In the genomic region with DNA sequence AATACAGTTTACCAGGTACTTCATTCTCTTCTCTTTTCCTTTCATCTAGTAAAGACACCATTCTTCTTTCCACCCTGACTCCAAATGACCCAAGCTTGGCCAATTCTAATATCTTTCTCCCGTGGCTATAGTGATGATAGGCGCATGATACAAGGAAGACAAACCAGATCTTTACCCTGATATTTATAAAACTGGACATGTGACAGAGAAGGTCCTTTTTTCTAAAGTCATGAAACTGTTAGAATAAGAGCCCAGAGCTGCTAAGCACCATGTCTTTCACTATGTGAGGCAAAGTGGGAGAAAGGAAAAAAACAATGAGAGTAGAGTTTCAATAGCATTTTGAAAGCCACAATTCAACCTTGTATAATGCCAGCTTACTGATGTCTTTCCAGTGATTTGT, we compare ENCODE assay signal across 28 cellular contexts.
"Had no signal": no experiment of that assay in that cellular context is flagged by ENCODE, and none has a peak within 500 bp of the region (broad histone marks: within the 10 kb centered on the region; RNA-seq: fewer than 3 reads in every experiment).

No MANE protein-coding gene starts in this region.

- H3K27ac Mint-ChIP-seq: stimulated activated effector memory CD8-positive, alpha-beta T cell treated with anti-CD3 and anti-CD28 coated beads, Interleukin-12 subunit alpha, Interleukin-12 subunit beta, amount 100 ng/mL, for 72 hours; stimulated activated memory B cell treated with anti-CD40 and anti-IgM and Interleukin-4, amounts not matched to agents 10 μg/mL and 1 μg/mL and 100 μg/mL, for 72 hours; stimulated activated naive B cell treated with anti-CD40 and anti-IgM and Interleukin-4, amounts not matched to agents 10 μg/mL and 1 μg/mL and 100 μg/mL, for 72 hours; stimulated activated naive CD8-positive, alpha-beta T cell treated with anti-CD3 and anti-CD28 coated beads, Interleukin-15, amount 100 ng/mL, for 72 hours; stimulated activated naive CD8-positive, alpha-beta T cell treated with anti-CD3 and anti-CD28 coated beads, Interleukin-15, Interleukin-2, amounts not matched to agents 100 ng/mL and 50 ng/mL, for 24 hours; type B pancreatic cell had no signal

- H3K9me3 Mint-ChIP-seq: type B pancreatic cell had no signal

- H3K27ac ChIP-seq: stomach, suprapubic skin, testis, thoracic aorta, thyroid gland, tibial artery, tibial nerve, transverse colon, upper lobe of left lung, upper lobe of right lung, uterus, vagina had no signal

- H3K4me1 ChIP-seq: stomach, testis, thyroid gland, tibial artery, tibial nerve, transverse colon, upper lobe of left lung, upper lobe of right lung, uterus, vagina had no signal

- ATAC-seq: stimulated activated effector memory CD8-positive, alpha-beta T cell treated with anti-CD3 and anti-CD28 coated beads, Interleukin-12 subunit alpha, Interleukin-12 subunit beta, amount 100 ng/mL, for 72 hours; stimulated activated memory B cell treated with anti-CD40 and anti-IgM and Interleukin-4, amounts not matched to agents 10 μg/mL and 1 μg/mL and 100 μg/mL, for 72 hours; stimulated activated naive B cell treated with anti-CD40 and anti-IgM and Interleukin-4, amounts not matched to agents 10 μg/mL and 1 μg/mL and 100 μg/mL, for 72 hours; stimulated activated naive CD8-positive, alpha-beta T cell treated with anti-CD3 and anti-CD28 coated beads, Interleukin-15, amount 100 ng/mL, for 72 hours; stimulated activated naive CD8-positive, alpha-beta T cell treated with anti-CD3 and anti-CD28 coated beads, Interleukin-15, Interleukin-2, amounts not matched to agents 100 U/mL and 50 U/mL, for 24 hours; upper lobe of right lung had no signal

- H3K4me3 Mint-ChIP-seq: stimulated activated effector memory CD8-positive, alpha-beta T cell treated with anti-CD3 and anti-CD28 coated beads, Interleukin-12 subunit alpha, Interleukin-12 subunit beta, amount 100 ng/mL, for 72 hours; stimulated activated memory B cell treated with anti-CD40 and anti-IgM and Interleukin-4, amounts not matched to agents 10 μg/mL and 1 μg/mL and 100 μg/mL, for 72 hours; stimulated activated naive B cell treated with anti-CD40 and anti-IgM and Interleukin-4, amounts not matched to agents 10 μg/mL and 1 μg/mL and 100 μg/mL, for 72 hours; stimulated activated naive CD8-positive, alpha-beta T cell treated with anti-CD3 and anti-CD28 coated beads, Interleukin-15, amount 100 ng/mL, for 72 hours; stimulated activated naive CD8-positive, alpha-beta T cell treated with anti-CD3 and anti-CD28 coated beads, Interleukin-15, Interleukin-2, amounts not matched to agents 100 ng/mL and 50 ng/mL, for 24 hours; type B pancreatic cell had no signal

- H3K36me3 Mint-ChIP-seq: stimulated activated effector memory CD8-positive, alpha-beta T cell treated with anti-CD3 and anti-CD28 coated beads, Interleukin-12 subunit alpha, Interleukin-12 subunit beta, amount 100 ng/mL, for 72 hours; stimulated activated memory B cell treated with anti-CD40 and anti-IgM and Interleukin-4, amounts not matched to agents 10 μg/mL and 1 μg/mL and 100 μg/mL, for 72 hours; stimulated activated naive B cell treated with anti-CD40 and anti-IgM and Interleukin-4, amounts not matched to agents 10 μg/mL and 1 μg/mL and 100 μg/mL, for 72 hours; type B pancreatic cell had no signal

- H3K4me1 Mint-ChIP-seq: stimulated activated effector memory CD8-positive, alpha-beta T cell treated with anti-CD3 and anti-CD28 coated beads, Interleukin-12 subunit alpha, Interleukin-12 subunit beta, amount 100 ng/mL, for 72 hours; stimulated activated memory B cell treated with anti-CD40 and anti-IgM and Interleukin-4, amounts not matched to agents 10 μg/mL and 1 μg/mL and 100 μg/mL, for 72 hours; stimulated activated naive B cell treated with anti-CD40 and anti-IgM and Interleukin-4, amounts not matched to agents 10 μg/mL and 1 μg/mL and 100 μg/mL, for 72 hours; stimulated activated naive CD8-positive, alpha-beta T cell treated with anti-CD3 and anti-CD28 coated beads, Interleukin-15, amount 100 ng/mL, for 72 hours had no signal

- H3K27me3 Mint-ChIP-seq: stimulated activated memory B cell treated with anti-CD40 and anti-IgM and Interleukin-4, amounts not matched to agents 10 μg/mL and 1 μg/mL and 100 μg/mL, for 72 hours; stimulated activated naive B cell treated with anti-CD40 and anti-IgM and Interleukin-4, amounts not matched to agents 10 μg/mL and 1 μg/mL and 100 μg/mL, for 72 hours; stimulated activated naive CD8-positive, alpha-beta T cell treated with anti-CD3 and anti-CD28 coated beads, Interleukin-15, amount 100 ng/mL, for 72 hours; stimulated activated naive CD8-positive, alpha-beta T cell treated with anti-CD3 and anti-CD28 coated beads, Interleukin-15, Interleukin-2, amounts not matched to agents 100 ng/mL and 50 ng/mL, for 24 hours; type B pancreatic cell had no signal

- DNase-seq: stimulated activated CD4-positive, alpha-beta T cell treated with anti-CD3 and anti-CD28 coated beads, Interleukin-2, amount 100 ng/mL, for 48 hours; stimulated activated CD4-positive, alpha-beta T cell treated with anti-CD3 and anti-CD28 coated beads, Interleukin-4, amount 100 ng/mL, for 1 hour; stimulated activated CD4-positive, alpha-beta T cell treated with anti-CD3 and anti-CD28 coated beads, Interleukin-4, amount 100 ng/mL, for 24 hours; stimulated activated CD4-positive, alpha-beta T cell treated with anti-CD3 and anti-CD28 coated beads, Interleukin-4, amount 100 ng/mL, for 4 hours; stimulated activated CD8-positive, alpha-beta memory T cell treated with anti-CD3 and anti-CD28 coated beads, Interleukin-4, amount 100 ng/mL, for 48 hours; stimulated activated naive B cell treated with anti-CD40 and anti-IgM and Interleukin-4, amounts not matched to agents 10 μg/mL and 1 μg/mL and 100 μg/mL, for 72 hours; stimulated activated naive CD4-positive, alpha-beta T cell; stimulated activated naive CD4-positive, alpha-beta T cell treated with Interleukin-2 at 50 U/mL for 16 hours; stimulated activated naive CD8-positive, alpha-beta T cell treated with anti-CD3 and anti-CD28 coated beads, Interleukin-15, amount 100 ng/mL, for 72 hours; stimulated activated naive CD8-positive, alpha-beta T cell treated with anti-CD3 and anti-CD28 coated beads, Interleukin-15, Interleukin-2, amounts not matched to agents 100 U/mL and 50 U/mL, for 24 hours; stomach; substantia nigra; testis; thyroid gland; tibial artery; transverse colon; trophoblast cell; upper lobe of left lung; upper lobe of right lung; uterus had no signal

- H3K4me3 ChIP-seq: stomach, suprapubic skin, testis, thoracic aorta, thyroid gland, tibial artery, tibial nerve, transverse colon, upper lobe of left lung, upper lobe of right lung, uterus, vagina had no signal

- H3K27me3 ChIP-seq: stomach, suprapubic skin, testis, thyroid gland, tibial artery, tibial nerve, transverse colon, upper lobe of left lung, upper lobe of right lung, uterus, vagina had no signal

- H3K36me3 ChIP-seq: stomach, suprapubic skin, thoracic aorta, thyroid gland, tibial artery, tibial nerve, transverse colon, upper lobe of left lung, upper lobe of right lung, uterus, vagina had no signal

- H3K9me3 ChIP-seq: stomach, suprapubic skin, testis, thoracic aorta, thyroid gland, tibial nerve, transverse colon, upper lobe of left lung, upper lobe of right lung, uterus, vagina had no signal
